36 cellular contexts compared by ENCODE assay signal in genomic region chr17:35101036-35101435, GRCh38. TPM values are rescaled to one million over a fixed set of nuclear protein-coding genes. Genes with fewer than 3 reads are reported as not detected.
"Had no signal": no experiment of that assay in that cellular context is flagged by ENCODE, and none has a peak within 500 bp of the region (broad histone marks: within the 10 kb centered on the region; RNA-seq: fewer than 3 reads in every experiment).

No MANE protein-coding gene starts in this region.

- H3K27me3 ChIP-seq: ascending aorta, cardiac muscle cell had no signal

- ATAC-seq: activated CD4-positive, alpha-beta T cell treated with anti-CD3 and anti-CD28 coated beads for 36 hours; activated CD4-positive, CD25-positive, alpha-beta regulatory T cell treated with anti-CD3 and anti-CD28 coated beads, Interleukin-2, amount 50 U/mL, for 24 hours; activated CD8-positive, alpha-beta memory T cell treated with anti-CD3 and anti-CD28 coated beads, Interleukin-2, amount 10 ng/mL, durations not matched to agents 7 days and 5 days; activated CD8-positive, alpha-beta T cell treated with anti-CD3 and anti-CD28 coated beads, Interleukin-2, amount 10 ng/mL, durations not matched to agents 7 days and 5 days; activated naive CD8-positive, alpha-beta T cell treated with anti-CD3 and anti-CD28 coated beads, Interleukin-2, amount 50 U/mL, for 24 hours had no signal

- H3K4me3 ChIP-seq: ascending aorta, cardiac muscle cell had no signal

- H3K4me1 ChIP-seq: ascending aorta had no signal

- H3K27ac ChIP-seq: ascending aorta, cardiac muscle cell, VCaP had no signal

- H3K4me1 Mint-ChIP-seq: activated naive CD4-positive, alpha-beta T cell treated with anti-CD3 and anti-CD28 coated beads, Interleukin-2, amount 10 ng/mL, durations not matched to agents 7 days and 5 days; activated naive CD4-positive, alpha-beta T cell treated with anti-CD3 and anti-CD28 coated beads, Interleukin-2, amount 50 U/mL, for 24 hours had no signal

- H3K4me3 Mint-ChIP-seq: activated CD4-positive, alpha-beta memory T cell treated with anti-CD3 and anti-CD28 coated beads, Interleukin-2, amount 10 ng/mL, durations not matched to agents 7 days and 5 days; activated CD4-positive, alpha-beta T cell treated with anti-CD3 and anti-CD28 coated beads for 36 hours; activated CD4-positive, alpha-beta T cell treated with anti-CD3 and anti-CD28 coated beads, Interleukin-2, amount 10 ng/mL, durations not matched to agents 7 days and 5 days; activated CD8-positive, alpha-beta memory T cell treated with anti-CD3 and anti-CD28 coated beads, Interleukin-2, amount 10 ng/mL, durations not matched to agents 7 days and 5 days; activated CD8-positive, alpha-beta T cell treated with anti-CD3 and anti-CD28 coated beads, Interleukin-2, amount 10 ng/mL, durations not matched to agents 7 days and 5 days; activated naive CD4-positive, alpha-beta T cell treated with anti-CD3 and anti-CD28 coated beads, Interleukin-2, amount 10 ng/mL, durations not matched to agents 7 days and 5 days; activated naive CD4-positive, alpha-beta T cell treated with anti-CD3 and anti-CD28 coated beads, Interleukin-2, amount 50 U/mL, for 24 hours; activated naive CD8-positive, alpha-beta T cell; activated naive CD8-positive, alpha-beta T cell treated with anti-CD3 and anti-CD28 coated beads, Interleukin-2, amount 10 ng/mL, durations not matched to agents 7 days and 5 days; activated naive CD8-positive, alpha-beta T cell treated with anti-CD3 and anti-CD28 coated beads, Interleukin-2, amount 50 U/mL, for 24 hours; brain; T-helper 1 cell treated with Interleukin-12 subunit alpha and Interleukin-12 subunit beta and Interleukin-4 antibody, amounts not matched to agents 30 μg/mL and 1 μg/mL, for 36 hours; T-helper 2 cell treated with Interferon-gamma antibody and Interleukin-4, amounts not matched to agents 5 μg/mL and 100 μg/mL, for 36 hours had no signal

- H3K27me3 Mint-ChIP-seq: activated CD4-positive, alpha-beta memory T cell treated with anti-CD3 and anti-CD28 coated beads, Interleukin-2, amount 10 ng/mL, durations not matched to agents 7 days and 5 days; activated CD4-positive, alpha-beta T cell treated with anti-CD3 and anti-CD28 coated beads for 36 hours; activated CD4-positive, alpha-beta T cell treated with anti-CD3 and anti-CD28 coated beads, Interleukin-2, amount 10 ng/mL, durations not matched to agents 7 days and 5 days; activated CD8-positive, alpha-beta memory T cell treated with anti-CD3 and anti-CD28 coated beads, Interleukin-2, amount 10 ng/mL, durations not matched to agents 7 days and 5 days; activated naive CD4-positive, alpha-beta T cell treated with anti-CD3 and anti-CD28 coated beads, Interleukin-2, amount 10 ng/mL, durations not matched to agents 7 days and 5 days; activated naive CD4-positive, alpha-beta T cell treated with anti-CD3 and anti-CD28 coated beads, Interleukin-2, amount 50 U/mL, for 24 hours; activated naive CD8-positive, alpha-beta T cell; activated naive CD8-positive, alpha-beta T cell treated with anti-CD3 and anti-CD28 coated beads, Interleukin-2, amount 10 ng/mL, durations not matched to agents 7 days and 5 days; activated naive CD8-positive, alpha-beta T cell treated with anti-CD3 and anti-CD28 coated beads, Interleukin-2, amount 50 U/mL, for 24 hours; brain had no signal

- H3K27ac Mint-ChIP-seq: activated CD4-positive, alpha-beta memory T cell treated with anti-CD3 and anti-CD28 coated beads, Interleukin-2, amount 10 ng/mL, durations not matched to agents 7 days and 5 days; activated CD4-positive, alpha-beta T cell treated with anti-CD3 and anti-CD28 coated beads for 36 hours; activated CD4-positive, alpha-beta T cell treated with anti-CD3 and anti-CD28 coated beads, Interleukin-2, amount 10 ng/mL, durations not matched to agents 7 days and 5 days; activated CD8-positive, alpha-beta T cell treated with anti-CD3 and anti-CD28 coated beads, Interleukin-2, amount 10 ng/mL, durations not matched to agents 7 days and 5 days; activated naive CD4-positive, alpha-beta T cell treated with anti-CD3 and anti-CD28 coated beads, Interleukin-2, amount 50 U/mL, for 24 hours; activated naive CD8-positive, alpha-beta T cell treated with anti-CD3 and anti-CD28 coated beads, Interleukin-2, amount 10 ng/mL, durations not matched to agents 7 days and 5 days; activated naive CD8-positive, alpha-beta T cell treated with anti-CD3 and anti-CD28 coated beads, Interleukin-2, amount 50 U/mL, for 24 hours; activated T-helper 2 cell treated with anti-CD3 and anti-CD28 coated beads, Interferon-gamma antibody, Interleukin-2, Interleukin-4, amounts not matched to agents 10 μg/mL and 5 μg/mL and 100 μg/mL, durations not matched to agents 14 hours and 24 hours and 36 hours; T-helper 1 cell treated with Interleukin-12 subunit alpha and Interleukin-12 subunit beta and Interleukin-4 antibody, amounts not matched to agents 30 μg/mL and 1 μg/mL, for 36 hours; T-helper 2 cell treated with Interferon-gamma antibody and Interleukin-4, amounts not matched to agents 5 μg/mL and 100 μg/mL, for 36 hours had no signal

- DNase-seq: activated CD4-positive, alpha-beta memory T cell treated with anti-CD3 and anti-CD28 coated beads, Interleukin-2, amount 10 ng/mL, durations not matched to agents 7 days and 5 days; activated CD4-positive, alpha-beta T cell treated with anti-CD3 and anti-CD28 coated beads for 1 hour; activated CD4-positive, alpha-beta T cell treated with anti-CD3 and anti-CD28 coated beads for 36 hours; activated CD4-positive, alpha-beta T cell treated with anti-CD3 and anti-CD28 coated beads for 48 hours; activated CD4-positive, alpha-beta T cell treated with anti-CD3 and anti-CD28 coated beads, Interleukin-2, amount 10 ng/mL, durations not matched to agents 7 days and 5 days; activated CD4-positive, alpha-beta T cell treated with anti-CD3 and anti-CD28 coated beads, Interleukin-2, amount 50 U/mL, for 48 hours; activated CD4-positive, CD25-positive, alpha-beta regulatory T cell; activated CD8-positive, alpha-beta memory T cell treated with anti-CD3 and anti-CD28 coated beads for 24 hours; activated CD8-positive, alpha-beta memory T cell treated with anti-CD3 and anti-CD28 coated beads, Interleukin-2, amount 10 ng/mL, durations not matched to agents 7 days and 5 days; activated CD8-positive, alpha-beta memory T cell treated with anti-CD3 and anti-CD28 coated beads, Interleukin-2, amount 50 U/mL, for 48 hours; activated CD8-positive, alpha-beta T cell treated with anti-CD3 and anti-CD28 coated beads, Interleukin-2, amount 10 ng/mL, durations not matched to agents 7 days and 5 days; activated effector memory CD4-positive, alpha-beta T cell treated with Interleukin-2 at 50 U/mL for 16 hours; activated gamma-delta T cell; activated naive CD4-positive, alpha-beta T cell treated with anti-CD3 and anti-CD28 coated beads, Interleukin-2, amount 10 ng/mL, durations not matched to agents 7 days and 5 days; activated naive CD4-positive, alpha-beta T cell treated with Interleukin-2 at 50 U/mL for 16 hours; activated naive CD8-positive, alpha-beta T cell treated with anti-CD3 and anti-CD28 coated beads, Interleukin-2, amount 10 ng/mL, durations not matched to agents 7 days and 5 days; activated naive CD8-positive, alpha-beta T cell treated with anti-CD3 and anti-CD28 coated beads, Interleukin-2, amount 50 U/mL, for 24 hours; activated T-cell treated with anti-CD3 and anti-CD28 coated beads, Interleukin-2, amount 50 U/mL, for 48 hours; amygdala; anterior cingulate cortex; caudate nucleus; T-helper 1 cell; T-helper 2 cell; T-helper 9 cell had no signal

- H3K9me3 Mint-ChIP-seq: activated CD4-positive, alpha-beta memory T cell treated with anti-CD3 and anti-CD28 coated beads, Interleukin-2, amount 10 ng/mL, durations not matched to agents 7 days and 5 days; activated CD4-positive, alpha-beta T cell treated with anti-CD3 and anti-CD28 coated beads, Interleukin-2, amount 10 ng/mL, durations not matched to agents 7 days and 5 days; activated naive CD4-positive, alpha-beta T cell treated with anti-CD3 and anti-CD28 coated beads, Interleukin-2, amount 10 ng/mL, durations not matched to agents 7 days and 5 days; activated naive CD4-positive, alpha-beta T cell treated with anti-CD3 and anti-CD28 coated beads, Interleukin-2, amount 50 U/mL, for 24 hours; activated naive CD8-positive, alpha-beta T cell treated with anti-CD3 and anti-CD28 coated beads, Interleukin-2, amount 10 ng/mL, durations not matched to agents 7 days and 5 days; activated naive CD8-positive, alpha-beta T cell treated with anti-CD3 and anti-CD28 coated beads, Interleukin-2, amount 50 U/mL, for 24 hours; activated T-helper 2 cell treated with anti-CD3 and anti-CD28 coated beads, Interferon-gamma antibody, Interleukin-2, Interleukin-4, amounts not matched to agents 10 μg/mL and 5 μg/mL and 100 μg/mL, durations not matched to agents 14 hours and 24 hours and 36 hours; brain; T-helper 1 cell treated with Interleukin-12 subunit alpha and Interleukin-12 subunit beta and Interleukin-4 antibody, amounts not matched to agents 30 μg/mL and 1 μg/mL, for 36 hours; T-helper 2 cell treated with Interferon-gamma antibody and Interleukin-4, amounts not matched to agents 5 μg/mL and 100 μg/mL, for 36 hours had no signal

- H3K9me3 ChIP-seq: ascending aorta had no signal

RNA-seq across cellular contexts. Expression of gene FNDC8, which starts 20.4 kb away (rescaled TPM):
- total RNA-seq: activated CD4-positive, alpha-beta memory T cell treated with anti-CD3 and anti-CD28 coated beads, Interleukin-2, amount 10 ng/mL, durations not matched to agents 7 days and 5 days; activated CD4-positive, alpha-beta T cell treated with anti-CD3 and anti-CD28 coated beads for 36 hours; activated CD4-positive, alpha-beta T cell treated with anti-CD3 and anti-CD28 coated beads, Interleukin-2, amount 10 ng/mL, durations not matched to agents 7 days and 5 days; activated CD8-positive, alpha-beta memory T cell treated with anti-CD3 and anti-CD28 coated beads, Interleukin-2, amount 10 ng/mL, durations not matched to agents 7 days and 5 days; activated CD8-positive, alpha-beta T cell treated with anti-CD3 and anti-CD28 coated beads, Interleukin-2, amount 10 ng/mL, durations not matched to agents 7 days and 5 days; activated naive CD8-positive, alpha-beta T cell treated with anti-CD3 and anti-CD28 coated beads, Interleukin-2, amount 10 ng/mL, durations not matched to agents 7 days and 5 days; activated T-helper 2 cell treated with anti-CD3 and anti-CD28 coated beads, Interferon-gamma antibody, Interleukin-2, Interleukin-4, amounts not matched to agents 10 μg/mL and 5 μg/mL and 100 μg/mL, durations not matched to agents 14 hours and 24 hours and 36 hours; ascending aorta; bronchial epithelial cell; cardiac muscle cell; cerebellum had no signal

RNA-seq across cellular contexts. Expression of gene UNC45B, which starts 46.6 kb away (rescaled TPM):
- total RNA-seq: activated CD8-positive, alpha-beta T cell treated with anti-CD3 and anti-CD28 coated beads, Interleukin-2, amount 10 ng/mL, durations not matched to agents 7 days and 5 days; activated T-helper 2 cell treated with anti-CD3 and anti-CD28 coated beads, Interferon-gamma antibody, Interleukin-2, Interleukin-4, amounts not matched to agents 10 μg/mL and 5 μg/mL and 100 μg/mL, durations not matched to agents 14 hours and 24 hours and 36 hours; ascending aorta; bronchial epithelial cell; cerebellum had no signal
